Comparison of ENCODE assay signal across 8 cellular contexts in the genomic region with DNA sequence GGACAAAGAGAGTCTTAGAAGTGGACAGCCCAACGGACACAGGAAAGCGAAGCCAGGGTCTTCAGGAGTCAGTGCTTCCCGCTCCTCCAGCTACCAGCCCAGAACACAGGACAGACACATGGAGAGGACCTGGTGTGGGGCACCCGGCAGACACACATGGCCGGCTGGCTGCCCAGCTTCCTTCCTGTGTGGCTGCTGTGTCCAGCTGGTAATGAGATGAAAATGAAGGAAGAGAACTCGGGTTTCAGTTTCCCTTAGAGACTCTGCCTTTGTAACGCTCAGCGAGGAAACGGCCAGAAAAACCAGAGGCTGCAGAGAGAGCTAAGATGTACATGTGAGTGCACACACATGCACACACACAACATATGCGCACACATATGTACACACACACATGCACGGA.
DNase-seq lines count a peak whose midpoint lies in the region; ATAC-seq and TF ChIP-seq lines count a peak whose summit lies in the region.

No MANE protein-coding gene starts in this region.

- no peaks in the 10 kb centered on the region for H3K27me3 Mint-ChIP-seq in IgD-negative memory B cell

- peaks cover 65 to 85% (median 85%) of the 10 kb centered on the region in 3 donors for H3K4me1 Mint-ChIP-seq in IgD-negative memory B cell

- peak overlapping the region; percentile 75 to 95 (median 84) for H3K4me3 Mint-ChIP-seq in IgD-negative memory B cell

- H3K9me3 Mint-ChIP-seq in IgD-negative memory B cell = peaks cover 0 to 5% (median 0%) of the 10 kb centered on the region in 3 donors

- DNase-seq in GM10266 (ENCODE audit: extremely low spot score) (peak; percentile 60), left kidney (ENCODE audit: low read depth, low spot score) (peak; percentile 50), DMS53 treated with DMSO at 0.1 percent for 48 hours (lab: John Stamatoyannopoulos, UW; ENCODE audit: unreplicated experiment) (no peak), SW 1271 (lab: John Stamatoyannopoulos, UW) (no peak), NOMO-1 treated with DMSO at 0.1 percent for 48 hours (lab: John Stamatoyannopoulos, UW; ENCODE audit: unreplicated experiment) (no peak), NCI-H748 treated with DMSO at 0.1 percent for 48 hours (lab: John Stamatoyannopoulos, UW) (no peak)

- H3K27ac Mint-ChIP-seq in IgD-negative memory B cell = peak overlapping the region; percentile 78 to 95 (median 93)

- no peak for TF ChIP-seq CTCF in GM10266 (IDR thresholded peaks at IDR 0.05; ENCODE audit: control insufficient read depth, insufficient read depth, low read depth, missing control alignments)

- peaks cover 9% of the 10 kb centered on the region for H3K36me3 Mint-ChIP-seq in IgD-negative memory B cell

- peak; percentile 61 for ATAC-seq in GM21381 (IDR thresholded peaks at IDR 0.05; ENCODE audit: unreplicated experiment)

Comparison
In these comparisons a context has a peak if more than half of its experiments do, and no peak if none do; other contexts are left out.
1. DNase-seq: peak in GM10266 (single experiment) and left kidney (single experiment); none in DMS53 treated with DMSO at 0.1 percent for 48 hours (single experiment), SW 1271 (0 of 2), NOMO-1 treated with DMSO at 0.1 percent for 48 hours (single experiment) and NCI-H748 treated with DMSO at 0.1 percent for 48 hours (single experiment).